ENCODE assay signal across 1 cellular context in the genomic region with DNA sequence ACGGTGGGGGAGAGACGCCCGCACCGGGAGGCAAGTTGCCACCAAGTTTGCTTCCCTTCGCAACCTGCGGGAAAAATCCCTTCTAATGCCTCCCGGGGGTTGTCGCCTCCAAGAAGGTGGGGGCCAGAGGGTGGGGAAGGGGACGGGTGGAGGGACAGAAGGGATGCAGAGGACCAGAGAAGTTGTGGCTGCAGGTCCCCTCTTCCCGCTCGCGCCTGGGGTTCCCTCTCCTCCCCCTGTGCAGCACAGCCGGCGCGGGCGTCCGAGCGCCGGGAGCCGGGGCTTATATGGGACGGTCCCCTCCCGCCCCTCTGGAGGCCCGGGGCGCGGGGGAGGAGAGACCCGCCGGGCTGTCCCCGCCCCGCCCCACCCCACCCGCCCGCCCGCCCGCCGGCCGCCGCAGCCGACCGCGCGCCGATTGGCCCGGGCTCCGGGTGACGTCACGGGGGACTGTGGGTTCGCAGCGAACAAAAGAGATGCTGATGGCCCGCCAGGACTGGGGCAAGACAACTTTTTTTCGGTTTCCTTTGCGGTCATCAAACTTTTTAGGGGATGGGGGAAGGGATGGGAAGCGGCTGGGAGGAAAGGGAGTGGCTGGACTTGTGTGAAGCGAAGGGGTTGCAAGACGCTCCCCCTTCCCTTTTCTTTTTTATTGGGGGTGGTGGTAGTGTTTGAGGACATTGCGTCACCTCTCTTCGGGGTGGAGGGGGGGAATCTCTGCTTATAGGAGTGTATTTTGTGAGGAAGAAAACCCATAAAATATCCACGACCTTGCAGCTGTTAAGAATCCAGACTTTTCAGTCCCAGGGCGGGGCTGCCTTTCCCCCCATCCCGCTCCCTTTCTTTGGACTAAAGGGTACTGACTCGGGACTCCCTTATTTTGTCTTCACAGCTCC.
TF ChIP-seq lines count a peak whose summit lies in the region.

A gene (minus strand): TSS at position 260 of the 896 bp plus-strand sequence. CDS start 266 bp downstream, outside the sequence.

TF ChIP-seq in HepG2, 621 proteins besides CTCF, POLR2A, EP300 and RAD21 (continued from another document and continues in another):
- no peak for TF ChIP-seq SMARCC2 (IDR thresholded peaks at IDR 0.05)
- peak; percentile 69; the same call in 1 of the 2 replicates for TF ChIP-seq SIX4 (CRISPR knock-in tag; IDR thresholded peaks at IDR 0.05)
- TF ChIP-seq HCFC1 (IDR thresholded peaks at IDR 0.05; ENCODE audit: low read depth, low read length): no peak
- TF ChIP-seq, protein P1, sequence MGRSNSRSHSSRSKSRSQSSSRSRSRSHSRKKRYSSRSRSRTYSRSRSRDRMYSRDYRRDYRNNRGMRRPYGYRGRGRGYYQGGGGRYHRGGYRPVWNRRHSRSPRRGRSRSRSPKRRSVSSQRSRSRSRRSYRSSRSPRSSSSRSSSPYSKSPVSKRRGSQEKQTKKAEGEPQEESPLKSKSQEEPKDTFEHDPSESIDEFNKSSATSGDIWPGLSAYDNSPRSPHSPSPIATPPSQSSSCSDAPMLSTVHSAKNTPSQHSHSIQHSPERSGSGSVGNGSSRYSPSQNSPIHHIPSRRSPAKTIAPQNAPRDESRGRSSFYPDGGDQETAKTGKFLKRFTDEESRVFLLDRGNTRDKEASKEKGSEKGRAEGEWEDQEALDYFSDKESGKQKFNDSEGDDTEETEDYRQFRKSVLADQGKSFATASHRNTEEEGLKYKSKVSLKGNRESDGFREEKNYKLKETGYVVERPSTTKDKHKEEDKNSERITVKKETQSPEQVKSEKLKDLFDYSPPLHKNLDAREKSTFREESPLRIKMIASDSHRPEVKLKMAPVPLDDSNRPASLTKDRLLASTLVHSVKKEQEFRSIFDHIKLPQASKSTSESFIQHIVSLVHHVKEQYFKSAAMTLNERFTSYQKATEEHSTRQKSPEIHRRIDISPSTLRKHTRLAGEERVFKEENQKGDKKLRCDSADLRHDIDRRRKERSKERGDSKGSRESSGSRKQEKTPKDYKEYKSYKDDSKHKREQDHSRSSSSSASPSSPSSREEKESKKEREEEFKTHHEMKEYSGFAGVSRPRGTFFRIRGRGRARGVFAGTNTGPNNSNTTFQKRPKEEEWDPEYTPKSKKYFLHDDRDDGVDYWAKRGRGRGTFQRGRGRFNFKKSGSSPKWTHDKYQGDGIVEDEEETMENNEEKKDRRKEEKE (IDR thresholded peaks at IDR 0.05): no peak
- no peak for TF ChIP-seq ZNF652 (CRISPR knock-in tag; IDR thresholded peaks at IDR 0.05; ENCODE audit: borderline replicate concordance, low read depth)
- peak; percentile 29 for TF ChIP-seq ASH2L (IDR thresholded peaks at IDR 0.05; ENCODE audit: insufficient read length, low read depth, low read length)
- TF ChIP-seq ZSCAN21 (CRISPR knock-in tag; IDR thresholded peaks at IDR 0.05; ENCODE audit: borderline replicate concordance): peak; percentile 72
- TF ChIP-seq ZEB1 (IDR thresholded peaks at IDR 0.05; ENCODE audit: insufficient replicate concordance, low read depth): no peak
- TF ChIP-seq HOXA7 (CRISPR knock-in tag; IDR thresholded peaks at IDR 0.05): peak; percentile 84
- TF ChIP-seq ETV5 (CRISPR knock-in tag; IDR thresholded peaks at IDR 0.05; ENCODE audit: borderline replicate concordance): no peak; the same call in 1 of the 2 replicates
- TF ChIP-seq CAMTA2 (CRISPR knock-in tag; IDR thresholded peaks at IDR 0.05; ENCODE audit: borderline replicate concordance): no peak; the same call in 1 of the 2 replicates
- TF ChIP-seq ARHGAP35 (CRISPR knock-in tag; IDR thresholded peaks at IDR 0.05; ENCODE audit: borderline replicate concordance): peak; percentile 27; the same call in 1 of the 2 replicates
- TF ChIP-seq, protein P2, sequence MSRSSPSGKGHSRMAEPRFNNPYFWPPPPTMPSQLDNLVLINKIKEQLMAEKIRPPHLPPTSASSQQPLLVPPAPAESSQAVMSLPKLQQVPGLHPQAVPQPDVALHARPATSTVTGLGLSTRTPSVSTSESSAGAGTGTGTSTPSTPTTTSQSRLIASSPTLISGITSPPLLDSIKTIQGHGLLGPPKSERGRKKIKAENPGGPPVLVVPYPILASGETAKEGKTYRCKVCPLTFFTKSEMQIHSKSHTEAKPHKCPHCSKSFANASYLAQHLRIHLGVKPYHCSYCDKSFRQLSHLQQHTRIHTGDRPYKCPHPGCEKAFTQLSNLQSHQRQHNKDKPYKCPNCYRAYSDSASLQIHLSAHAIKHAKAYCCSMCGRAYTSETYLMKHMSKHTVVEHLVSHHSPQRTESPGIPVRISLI (CRISPR knock-in tag; IDR thresholded peaks at IDR 0.05; ENCODE audit: borderline replicate concordance): peak; percentile 97
- TF ChIP-seq PPARG (CRISPR knock-in tag; conservative IDR thresholded peaks at IDR 0.05): 0 out of 2 replicates have a peak, but pooled peaks have one; percentile 20
- no peak; the same call in 1 of the 2 replicates for TF ChIP-seq SIN3A (IDR thresholded peaks at IDR 0.05; ENCODE audit: borderline replicate concordance, low read depth, low read length)
- TF ChIP-seq, protein P3, sequence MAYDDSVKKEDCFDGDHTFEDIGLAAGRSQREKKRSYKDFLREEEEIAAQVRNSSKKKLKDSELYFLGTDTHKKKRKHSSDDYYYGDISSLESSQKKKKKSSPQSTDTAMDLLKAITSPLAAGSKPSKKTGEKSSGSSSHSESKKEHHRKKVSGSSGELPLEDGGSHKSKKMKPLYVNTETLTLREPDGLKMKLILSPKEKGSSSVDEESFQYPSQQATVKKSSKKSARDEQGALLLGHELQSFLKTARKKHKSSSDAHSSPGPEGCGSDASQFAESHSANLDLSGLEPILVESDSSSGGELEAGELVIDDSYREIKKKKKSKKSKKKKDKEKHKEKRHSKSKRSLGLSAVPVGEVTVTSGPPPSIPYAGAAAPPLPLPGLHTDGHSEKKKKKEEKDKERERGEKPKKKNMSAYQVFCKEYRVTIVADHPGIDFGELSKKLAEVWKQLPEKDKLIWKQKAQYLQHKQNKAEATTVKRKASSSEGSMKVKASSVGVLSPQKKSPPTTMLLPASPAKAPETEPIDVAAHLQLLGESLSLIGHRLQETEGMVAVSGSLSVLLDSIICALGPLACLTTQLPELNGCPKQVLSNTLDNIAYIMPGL (CRISPR knock-in tag; IDR thresholded peaks at IDR 0.05; ENCODE audit: borderline replicate concordance in 1 of 2, low read depth in 1 of 2): peak; percentile 53 to 81; a peak in 3 of 4 replicates
- TF ChIP-seq HNRNPLL (IDR thresholded peaks at IDR 0.05; ENCODE audit: low read depth, low read length, poor library complexity, severe bottlenecking): peak; percentile 49
- TF ChIP-seq, protein P4, sequence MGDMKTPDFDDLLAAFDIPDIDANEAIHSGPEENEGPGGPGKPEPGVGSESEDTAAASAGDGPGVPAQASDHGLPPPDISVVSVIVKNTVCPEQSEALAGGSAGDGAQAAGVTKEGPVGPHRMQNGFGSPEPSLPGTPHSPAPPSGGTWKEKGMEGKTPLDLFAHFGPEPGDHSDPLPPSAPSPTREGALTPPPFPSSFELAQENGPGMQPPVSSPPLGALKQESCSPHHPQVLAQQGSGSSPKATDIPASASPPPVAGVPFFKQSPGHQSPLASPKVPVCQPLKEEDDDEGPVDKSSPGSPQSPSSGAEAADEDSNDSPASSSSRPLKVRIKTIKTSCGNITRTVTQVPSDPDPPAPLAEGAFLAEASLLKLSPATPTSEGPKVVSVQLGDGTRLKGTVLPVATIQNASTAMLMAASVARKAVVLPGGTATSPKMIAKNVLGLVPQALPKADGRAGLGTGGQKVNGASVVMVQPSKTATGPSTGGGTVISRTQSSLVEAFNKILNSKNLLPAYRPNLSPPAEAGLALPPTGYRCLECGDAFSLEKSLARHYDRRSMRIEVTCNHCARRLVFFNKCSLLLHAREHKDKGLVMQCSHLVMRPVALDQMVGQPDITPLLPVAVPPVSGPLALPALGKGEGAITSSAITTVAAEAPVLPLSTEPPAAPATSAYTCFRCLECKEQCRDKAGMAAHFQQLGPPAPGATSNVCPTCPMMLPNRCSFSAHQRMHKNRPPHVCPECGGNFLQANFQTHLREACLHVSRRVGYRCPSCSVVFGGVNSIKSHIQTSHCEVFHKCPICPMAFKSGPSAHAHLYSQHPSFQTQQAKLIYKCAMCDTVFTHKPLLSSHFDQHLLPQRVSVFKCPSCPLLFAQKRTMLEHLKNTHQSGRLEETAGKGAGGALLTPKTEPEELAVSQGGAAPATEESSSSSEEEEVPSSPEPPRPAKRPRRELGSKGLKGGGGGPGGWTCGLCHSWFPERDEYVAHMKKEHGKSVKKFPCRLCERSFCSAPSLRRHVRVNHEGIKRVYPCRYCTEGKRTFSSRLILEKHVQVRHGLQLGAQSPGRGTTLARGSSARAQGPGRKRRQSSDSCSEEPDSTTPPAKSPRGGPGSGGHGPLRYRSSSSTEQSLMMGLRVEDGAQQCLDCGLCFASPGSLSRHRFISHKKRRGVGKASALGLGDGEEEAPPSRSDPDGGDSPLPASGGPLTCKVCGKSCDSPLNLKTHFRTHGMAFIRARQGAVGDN (CRISPR knock-in tag; IDR thresholded peaks at IDR 0.05): peak; percentile 93
- TF ChIP-seq, protein P5, sequence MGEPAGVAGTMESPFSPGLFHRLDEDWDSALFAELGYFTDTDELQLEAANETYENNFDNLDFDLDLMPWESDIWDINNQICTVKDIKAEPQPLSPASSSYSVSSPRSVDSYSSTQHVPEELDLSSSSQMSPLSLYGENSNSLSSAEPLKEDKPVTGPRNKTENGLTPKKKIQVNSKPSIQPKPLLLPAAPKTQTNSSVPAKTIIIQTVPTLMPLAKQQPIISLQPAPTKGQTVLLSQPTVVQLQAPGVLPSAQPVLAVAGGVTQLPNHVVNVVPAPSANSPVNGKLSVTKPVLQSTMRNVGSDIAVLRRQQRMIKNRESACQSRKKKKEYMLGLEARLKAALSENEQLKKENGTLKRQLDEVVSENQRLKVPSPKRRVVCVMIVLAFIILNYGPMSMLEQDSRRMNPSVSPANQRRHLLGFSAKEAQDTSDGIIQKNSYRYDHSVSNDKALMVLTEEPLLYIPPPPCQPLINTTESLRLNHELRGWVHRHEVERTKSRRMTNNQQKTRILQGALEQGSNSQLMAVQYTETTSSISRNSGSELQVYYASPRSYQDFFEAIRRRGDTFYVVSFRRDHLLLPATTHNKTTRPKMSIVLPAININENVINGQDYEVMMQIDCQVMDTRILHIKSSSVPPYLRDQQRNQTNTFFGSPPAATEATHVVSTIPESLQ (CRISPR knock-in tag; conservative IDR thresholded peaks at IDR 0.05): peak; percentile 91; the same call in 1 of the 2 replicates
- no peak for TF ChIP-seq ZNF256 (CRISPR knock-in tag; conservative IDR thresholded peaks at IDR 0.05)
- TF ChIP-seq, protein P6, sequence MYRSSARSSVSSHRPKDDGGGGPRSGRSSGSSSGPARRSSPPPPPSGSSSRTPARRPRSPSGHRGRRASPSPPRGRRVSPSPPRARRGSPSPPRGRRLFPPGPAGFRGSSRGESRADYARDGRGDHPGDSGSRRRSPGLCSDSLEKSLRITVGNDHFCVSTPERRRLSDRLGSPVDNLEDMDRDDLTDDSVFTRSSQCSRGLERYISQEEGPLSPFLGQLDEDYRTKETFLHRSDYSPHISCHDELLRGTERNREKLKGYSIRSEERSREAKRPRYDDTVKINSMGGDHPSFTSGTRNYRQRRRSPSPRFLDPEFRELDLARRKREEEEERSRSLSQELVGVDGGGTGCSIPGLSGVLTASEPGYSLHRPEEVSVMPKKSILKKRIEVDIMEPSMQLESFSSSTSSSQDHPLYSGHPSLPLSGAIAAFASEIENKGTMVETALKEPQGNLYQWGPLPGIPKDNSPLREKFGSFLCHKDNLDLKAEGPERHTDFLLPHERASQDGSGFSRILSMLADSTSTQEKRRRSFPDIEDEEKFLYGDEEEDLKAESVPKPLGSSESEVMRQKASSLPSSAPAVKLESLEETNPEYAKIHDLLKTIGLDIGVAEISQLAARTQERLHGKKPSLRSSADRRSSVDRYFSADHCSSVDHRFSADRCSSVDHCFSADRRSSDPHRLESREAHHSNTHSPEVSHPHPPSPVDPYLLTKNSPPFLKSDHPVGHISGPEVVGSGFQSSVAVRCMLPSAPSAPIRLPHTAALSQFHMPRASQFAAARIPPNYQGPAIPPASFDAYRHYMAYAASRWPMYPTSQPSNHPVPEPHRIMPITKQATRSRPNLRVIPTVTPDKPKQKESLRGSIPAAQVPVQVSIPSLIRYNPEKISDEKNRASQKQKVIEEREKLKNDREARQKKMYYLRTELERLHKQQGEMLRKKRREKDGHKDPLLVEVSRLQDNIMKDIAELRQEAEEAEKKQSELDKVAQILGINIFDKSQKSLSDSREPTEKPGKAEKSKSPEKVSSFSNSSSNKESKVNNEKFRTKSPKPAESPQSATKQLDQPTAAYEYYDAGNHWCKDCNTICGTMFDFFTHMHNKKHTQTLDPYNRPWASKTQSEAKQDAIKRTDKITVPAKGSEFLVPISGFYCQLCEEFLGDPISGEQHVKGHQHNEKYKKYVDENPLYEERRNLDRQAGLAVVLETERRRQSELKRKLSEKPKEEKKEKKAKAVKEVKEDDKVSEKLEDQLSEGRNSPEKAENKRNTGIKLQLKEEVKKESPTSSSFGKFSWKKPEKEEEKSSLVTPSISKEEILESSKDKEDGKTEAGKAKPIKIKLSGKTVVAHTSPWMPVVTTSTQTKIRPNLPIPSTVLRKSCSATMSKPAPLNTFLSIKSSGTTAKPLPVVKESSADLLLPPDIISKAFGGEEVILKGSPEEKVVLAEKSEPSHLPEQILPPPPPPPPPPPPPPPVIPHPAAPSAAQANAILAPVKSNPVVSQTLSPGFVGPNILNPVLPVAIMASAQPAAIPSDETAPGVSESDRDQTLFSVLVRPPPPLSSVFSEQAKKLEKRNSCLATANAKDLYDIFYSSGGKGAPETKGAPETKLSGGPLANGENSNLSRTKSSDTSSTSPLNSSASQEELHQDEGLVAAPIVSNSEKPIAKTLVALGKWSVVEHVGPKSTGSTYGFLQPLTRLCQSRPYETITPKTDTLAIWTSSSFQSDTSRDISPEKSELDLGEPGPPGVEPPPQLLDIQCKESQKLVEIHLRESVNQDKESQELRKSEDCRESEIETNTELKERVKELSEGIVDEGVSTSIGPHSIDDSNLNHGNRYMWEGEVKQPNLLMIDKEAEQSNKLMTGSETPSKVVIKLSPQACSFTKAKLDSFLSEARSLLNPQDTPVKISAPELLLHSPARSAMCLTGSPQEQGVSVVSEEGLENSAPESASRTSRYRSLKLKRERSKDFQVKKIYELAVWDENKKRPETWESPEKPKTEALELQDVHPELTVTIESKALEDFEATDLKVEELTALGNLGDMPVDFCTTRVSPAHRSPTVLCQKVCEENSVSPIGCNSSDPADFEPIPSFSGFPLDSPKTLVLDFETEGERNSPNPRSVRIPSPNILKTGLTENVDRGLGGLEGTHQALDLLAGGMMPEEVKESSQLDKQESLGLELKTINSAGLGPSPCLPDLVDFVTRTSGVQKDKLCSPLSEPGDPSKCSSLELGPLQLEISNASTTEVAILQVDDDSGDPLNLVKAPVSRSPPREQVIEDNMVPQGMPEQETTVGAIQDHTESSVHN (CRISPR knock-in tag; IDR thresholded peaks at IDR 0.05): no peak
- TF ChIP-seq PAX8 (CRISPR knock-in tag; IDR thresholded peaks at IDR 0.05; ENCODE audit: borderline replicate concordance): peak; percentile 73; the same call in 1 of the 2 replicates
- TF ChIP-seq NR3C1 (CRISPR knock-in tag; IDR thresholded peaks at IDR 0.05): no peak
- peak; percentile 36 for TF ChIP-seq PRPF4 (IDR thresholded peaks at IDR 0.05; ENCODE audit: low read depth, low read length, poor library complexity, severe bottlenecking)
- TF ChIP-seq ZNF441 (CRISPR knock-in tag; IDR thresholded peaks at IDR 0.05; ENCODE audit: borderline replicate concordance): peak; percentile 56; the same call in 1 of the 2 replicates
- TF ChIP-seq MIXL1 (CRISPR knock-in tag; IDR thresholded peaks at IDR 0.05): peak; percentile 59; the same call in 1 of the 2 replicates
- TF ChIP-seq RFX3 (CRISPR knock-in tag; IDR thresholded peaks at IDR 0.05): no peak; the same call in 1 of the 2 replicates
- TF ChIP-seq FOXA3 (CRISPR knock-in tag; IDR thresholded peaks at IDR 0.05): peak; percentile 65
